Comparison of ENCODE assay signal across 12 cellular contexts in the genomic region with DNA sequence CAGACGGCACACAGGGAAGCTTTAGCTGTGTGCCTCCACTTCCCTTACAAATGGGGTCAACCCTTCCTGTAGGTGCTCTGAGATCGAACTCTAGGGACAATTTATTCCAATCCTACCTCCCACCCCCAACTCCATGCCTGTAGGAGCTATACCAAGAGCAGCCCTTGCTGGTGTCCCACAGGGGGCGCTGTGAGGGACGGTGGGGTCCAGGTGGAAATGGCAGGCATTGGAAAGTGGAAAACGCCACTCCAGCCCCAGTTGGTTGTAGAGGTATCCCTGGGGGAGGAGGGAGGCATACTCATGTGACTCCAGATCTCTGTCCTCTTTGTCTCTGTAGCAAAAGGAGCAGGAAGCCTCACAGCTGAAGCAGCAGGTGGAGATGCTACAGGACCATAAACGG.
A peak's percentile ranks its signal among the peaks of the same experiment; 100 is the strongest.
DNase-seq lines count a peak whose midpoint lies in the region; ATAC-seq, FAIRE-seq and TF ChIP-seq lines count a peak whose summit lies in the region.
"Had no signal": no experiment of that assay in that cellular context is flagged by ENCODE, and none has a peak within 500 bp of the region (broad histone marks: within the 10 kb centered on the region; RNA-seq: fewer than 3 reads in every experiment).

No MANE protein-coding gene starts in this region.

- POLR2A ChIA-PET in Panc1 (lab: Charles Lee): no interaction called here

- CTCF ChIA-PET in Panc1 (lab: Charles Lee): interaction anchor here (0.6 kb wide), 1 partner anchor 57 kb away, joined by 3 read pairs; no protein-coding TSS in a partner anchor

- no TSS peak for BruUV-seq in Panc1 (replicated peaks; lab: Mats Ljungman, UMichigan)

- no peak for TF ChIP-seq POLR2A in GM12892 (IDR thresholded peaks at IDR 0.05; ENCODE audit: low read depth, low read length)
- no peak for TF ChIP-seq POLR2A in gastroesophageal sphincter (IDR thresholded peaks at IDR 0.05)

- H3K4me3 ChIP-seq in Panc1 (ENCODE audit: low read depth in 2 of 2, low read length in 2 of 2): no peak overlapping the region
- no peak overlapping the region for H3K4me3 ChIP-seq in gastroesophageal sphincter

- FAIRE-seq in D721Med (lab: Jason Lieb, UNC) (no peak), GM12892 (lab: Jason Lieb, UNC) (peak; percentile 24)
- FAIRE-seq: endothelial cell of umbilical vein had no signal

- intact Hi-C loops in Panc1 (cut with micrococcal nuclease; ENCODE audit: unreplicated experiment): no loop called here

- H3K9me3 ChIP-seq in Panc1 (ENCODE audit: control insufficient read depth, insufficient read depth, low read depth, low read length) (no peaks in the 10 kb centered on the region), gastroesophageal sphincter (no peaks in the 10 kb centered on the region)

- no peak for DNase-seq in D721Med (ENCODE audit: insufficient read length, low spot score)
- no peak for DNase-seq in GM12892 (ENCODE audit: insufficient read length)
- DNase-seq in Panc1 (ENCODE audit: low read depth, low spot score): no peak
- peak; percentile 85 for DNase-seq in iPS-NIHi7 (ENCODE audit: extremely low spot score)
- DNase-seq in AML-193 (lab: John Stamatoyannopoulos, UW): no peak
- DNase-seq in NCI-H510A (lab: John Stamatoyannopoulos, UW): no peak
- DNase-seq: hippocampal formation, midbrain, NCI-H2081 had no signal

- ATAC-seq in Panc1 (no peak), GM18519 (IDR thresholded peaks at IDR 0.05; ENCODE audit: low FRiP score, unreplicated experiment) (no peak), gastroesophageal sphincter (no peak)

- H3K27me3 ChIP-seq in Panc1 (ENCODE audit: control insufficient read depth, insufficient read depth, low read length) (no peaks in the 10 kb centered on the region; the same call in none of the 2 replicates), gastroesophageal sphincter (peaks cover 61% of the 10 kb centered on the region)

- in situ Hi-C loops in Panc1 (cut with HindIII; ENCODE audit: low pct_unique_long_range_greater_than_20kb, low sequenced_read_pairs): no loop called here

- peak; percentile 16 for TF ChIP-seq CTCF in D721Med (IDR thresholded peaks at IDR 0.05; ENCODE audit: insufficient read depth, missing control alignments)
- peak; percentile 36 for TF ChIP-seq CTCF in Panc1 (IDR thresholded peaks at IDR 0.05)
- no peak for TF ChIP-seq CTCF in gastroesophageal sphincter (IDR thresholded peaks at IDR 0.05)

- H3K4me1 ChIP-seq in Panc1 (ENCODE audit: control insufficient read depth, insufficient read depth, low read length): no peaks in the 10 kb centered on the region
- no peaks in the 10 kb centered on the region for H3K4me1 ChIP-seq in gastroesophageal sphincter

- WGBS in gastroesophageal sphincter (ENCODE audit: low coverage in 1 of 2), 2 donors: 55 to 71% methylated on average over 1 to 3 of the region's 6 CpGs

- no peak for TF ChIP-seq EP300 in gastroesophageal sphincter (IDR thresholded peaks at IDR 0.05)

- H3K36me3 ChIP-seq in Panc1 (ENCODE audit: control insufficient read depth, insufficient read depth, low read length) (no peaks in the 10 kb centered on the region), gastroesophageal sphincter (no peaks in the 10 kb centered on the region)

- H3K27ac ChIP-seq in Panc1 (ENCODE audit: low read length) (no peak overlapping the region), gastroesophageal sphincter (no peak overlapping the region)

Comparison
In these comparisons a context has a peak if more than half of its experiments do, and no peak if none do; other contexts are left out.
1. CTCF ChIP-seq: peak in D721Med (single experiment) and Panc1 (single experiment); none in gastroesophageal sphincter (0 of 4).